Comparison of ENCODE assay signal across 8 cellular contexts in genomic region chr10:22325272-22325947, GRCh38. TPM values are rescaled to one million over a fixed set of nuclear protein-coding genes. Genes with fewer than 3 reads are reported as not detected.
DNase-seq lines count a peak whose midpoint lies in the region; ATAC-seq, FAIRE-seq and TF ChIP-seq lines count a peak whose summit lies in the region.

No MANE protein-coding gene starts in this region.

- H3K4me2 ChIP-seq in PC-3 (ENCODE audit: low read length), result peak overlapping the region; percentile 94

- 0% methylated on average over 1 to 8 of the region's 82 CpGs for WGBS in esophagus squamous epithelium, 2 donors
- WGBS in thymus, result under 1% methylated on average over 82 of the region's 82 CpGs

- H3K9ac ChIP-seq in PC-3 (ENCODE audit: low read length), result peak overlapping the region; percentile 99
- H3K9ac ChIP-seq in mucosa of stomach (ENCODE audit: low read length), result no peak overlapping the region

- intact Hi-C loops in PC-3 (cut with micrococcal nuclease), result no loop called here
- intact Hi-C loops in esophagus squamous epithelium (cut with DNase I), result loop anchor here (10.0 kb wide), 2 partner anchors 109 to 321 kb away; partner anchors contain the start of gene DNAJC1

- no peaks in the 10 kb centered on the region for H3K9me2 ChIP-seq in PC-3 (replicated peaks; ENCODE audit: low read length)

- H3K4me1 ChIP-seq in PC-3 (ENCODE audit: insufficient read depth, low read length) (peaks cover 15% of the 10 kb centered on the region), esophagus squamous epithelium (peaks cover 4 to 45% (median 16%) of the 10 kb centered on the region in 3 donors), mucosa of stomach (ENCODE audit: control insufficient read depth, insufficient read depth, low read length) (peaks cover 11% of the 10 kb centered on the region), thymus (ENCODE audit: control insufficient read depth, insufficient read depth, low read length) (peaks cover 17% of the 10 kb centered on the region)

- POLR2A ChIA-PET in PC-3 (lab: Charles Lee; ENCODE audit: unreplicated experiment), result interaction anchor here (0.5 kb wide), 1 partner anchor 15 kb away, joined by 3 read pairs; no protein-coding TSS in a partner anchor

- H3K27me3 ChIP-seq in PC-3 (ENCODE audit: low read length) (no peaks in the 10 kb centered on the region), esophagus squamous epithelium (peaks cover 0 to 31% (median 3%) of the 10 kb centered on the region in 4 donors), mucosa of stomach (ENCODE audit: control insufficient read depth, insufficient read depth, low read length) (peaks cover 33% of the 10 kb centered on the region), thymus (ENCODE audit: control insufficient read depth, insufficient read depth) (peaks cover 34% of the 10 kb centered on the region)

- no peak for TF ChIP-seq CTCF in C4-2B (conservative IDR thresholded peaks at IDR 0.05)
- no peak for TF ChIP-seq CTCF in PC-3 (conservative IDR thresholded peaks at IDR 0.05; ENCODE audit: low read depth, low read length)
- no peak for TF ChIP-seq CTCF in esophagus squamous epithelium (IDR thresholded peaks at IDR 0.05)

- H3K79me2 ChIP-seq in PC-3 (ENCODE audit: low read length), result peaks cover 84% of the 10 kb centered on the region

- peaks cover 1% of the 10 kb centered on the region for H3F3A ChIP-seq in PC-3 (ENCODE audit: low read length, unreplicated experiment)

- H3K27ac ChIP-seq in C4-2B (peak overlapping the region; percentile 44), PC-3 (ENCODE audit: low read length) (peak overlapping the region; percentile 90), esophagus squamous epithelium (peak overlapping the region; percentile 55 to 83 (median 78)), thymus (ENCODE audit: low read depth) (peak overlapping the region; percentile 36)

- DNase-seq in GM19239 (ENCODE audit: insufficient read length, low spot score) (peak; percentile 81), PC-3 (peak; percentile 71), esophagus squamous epithelium (lab: John Stamatoyannopoulos, UW) (no peak)
- peak; percentile 47 to 66 for DNase-seq in activated T-helper 1 cell treated with anti-CD3 and anti-CD28 coated beads, Interleukin-2, amount 50 U/mL, for 16 hours (ENCODE audit: low read depth in 1 of 2, low spot score in 1 of 2)

- no peak for TF ChIP-seq POLR2A in esophagus squamous epithelium (IDR thresholded peaks at IDR 0.05)

- H2AFZ ChIP-seq in PC-3 (ENCODE audit: low read length), result no peak overlapping the region

- H4K20me1 ChIP-seq in PC-3 (ENCODE audit: low read length), result peaks cover 16% of the 10 kb centered on the region

- CTCF ChIA-PET in PC-3 (lab: Charles Lee), result no interaction called here

- H3K9me3 ChIP-seq in PC-3 (ENCODE audit: low read length) (no peaks in the 10 kb centered on the region), esophagus squamous epithelium (no peaks in the 10 kb centered on the region), mucosa of stomach (ENCODE audit: control insufficient read depth, low read length) (no peaks in the 10 kb centered on the region), thymus (ENCODE audit: control insufficient read depth) (no peaks in the 10 kb centered on the region)

- no TSS peak for BruUV-seq in PC-3 (replicated peaks; lab: Mats Ljungman, UMichigan)

- ATAC-seq in HG03280 (IDR thresholded peaks at IDR 0.05; ENCODE audit: unreplicated experiment) (peak; percentile 48), PC-3 (peak; percentile 56)

- H3K4me3 ChIP-seq in PC-3 (ENCODE audit: low read length) (peak overlapping the region; percentile 90), esophagus squamous epithelium (peak overlapping the region; percentile 50 to 73 (median 61)), mucosa of stomach (ENCODE audit: low read length) (peak overlapping the region; percentile 16), thymus (ENCODE audit: low read length) (peak overlapping the region; percentile 65)

- FAIRE-seq in GM19239 (lab: Jason Lieb, UNC), result no peak

- H3K36me3 ChIP-seq in PC-3 (ENCODE audit: low read depth, low read length) (peaks cover 41% of the 10 kb centered on the region), esophagus squamous epithelium (peaks cover 0 to 32% (median 3%) of the 10 kb centered on the region in 3 donors), mucosa of stomach (ENCODE audit: control insufficient read depth, insufficient read depth, low read length) (no peaks in the 10 kb centered on the region), thymus (ENCODE audit: control insufficient read depth, insufficient read depth) (peaks cover 4% of the 10 kb centered on the region)

RNA-seq across cellular contexts. Expression of gene BMI1, which starts 4.5 kb away (rescaled TPM):
- total RNA-seq in PC-3 (2014; rRNA removed) (119 and 124 TPM in 2 replicates), esophagus squamous epithelium (10 to 100 TPM in 3 of 4 donors, 1 to 10 TPM in 1; 9.6 to 44.4 (median 21.4) TPM)
- 39.8 TPM for polyA plus RNA-seq in thymus

RNA-seq across cellular contexts. Expression of gene COMMD3, which starts 9.2 kb away (rescaled TPM):
- 86.4 and 86.6 TPM in 2 replicates for total RNA-seq in PC-3 (2014; rRNA removed)
- total RNA-seq in esophagus squamous epithelium, result 10 to 100 TPM; 14.9 to 31.4 (median 24.2) TPM
- polyA plus RNA-seq in thymus, result 132 TPM

RNA-seq across cellular contexts. Expression of gene SPAG6, which starts 19.9 kb away (rescaled TPM):
- total RNA-seq in PC-3 (2014; rRNA removed), result 0.04 and 0.12 TPM in 2 replicates
- total RNA-seq in esophagus squamous epithelium, result under 1 TPM in 1 of 4 donors, not detected in 3; 0.19 TPM
- polyA plus RNA-seq in thymus, result 1.0 TPM

Comparison
In these comparisons a context has a peak if more than half of its experiments do, and no peak if none do; other contexts are left out.
1. H3K27ac ChIP-seq: peak in every context shown above with its lines; median percentile 90 in PC-3; 78 in esophagus squamous epithelium; 44 in C4-2B; 36 in thymus.
2. H3K4me3 ChIP-seq: peak in every context shown above with its lines; median percentile 90 in PC-3; 65 in thymus; 61 in esophagus squamous epithelium; 16 in mucosa of stomach.